8 cellular contexts compared by ENCODE assay signal in the genomic region with DNA sequence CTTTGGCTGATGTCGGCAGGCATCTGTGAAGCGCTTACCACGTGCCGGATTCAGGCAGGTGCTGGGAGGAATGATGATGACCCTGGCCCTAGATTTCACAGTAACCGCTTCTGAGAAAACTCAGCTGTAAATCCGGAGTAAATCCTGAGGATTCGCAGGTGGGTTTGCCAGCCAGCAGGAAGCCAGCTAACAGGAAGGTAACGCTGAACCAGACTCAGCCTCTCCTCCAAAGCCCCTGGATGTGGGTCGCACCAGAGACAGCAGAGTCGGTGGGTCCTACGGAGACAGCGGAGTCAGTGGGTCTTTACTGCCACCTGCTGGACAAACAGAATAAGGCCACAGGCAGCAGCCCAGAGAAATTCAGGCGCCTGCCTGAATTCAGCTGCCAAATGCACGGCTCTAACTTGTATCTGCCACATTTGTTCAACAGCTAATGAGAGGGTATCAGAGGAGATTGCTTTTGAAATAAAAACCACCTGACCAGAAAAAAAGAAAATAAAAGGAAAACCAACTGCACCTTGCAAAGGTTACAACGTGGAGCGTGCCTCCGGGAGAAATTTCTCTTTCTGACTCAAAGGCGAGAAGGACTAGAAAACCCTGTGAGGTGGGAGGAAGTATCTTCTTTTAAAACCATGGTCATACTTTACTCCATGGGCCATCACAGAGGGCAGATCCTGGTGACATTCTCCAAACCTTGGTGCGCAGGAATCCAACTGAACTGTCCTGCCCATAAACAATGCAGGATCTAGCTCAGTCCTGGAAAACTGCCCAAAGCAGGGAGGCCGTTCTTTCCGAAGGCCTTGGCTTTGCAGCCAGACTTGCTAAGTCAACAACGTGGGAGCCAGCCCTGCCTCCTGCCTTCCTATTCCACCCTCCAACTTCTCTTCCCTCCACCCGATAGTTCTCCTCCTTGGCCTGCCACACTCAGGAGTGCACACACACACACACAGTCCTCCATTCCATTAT. TPM values are rescaled to one million over a fixed set of nuclear protein-coding genes. Genes with fewer than 3 reads are reported as not detected.
A peak's percentile ranks its signal among the peaks of the same experiment; 100 is the strongest.
DNase-seq lines count a peak whose midpoint lies in the region; ATAC-seq, FAIRE-seq and TF ChIP-seq lines count a peak whose summit lies in the region.

No MANE protein-coding gene starts in this region.

- DNase-seq in GM19239 (ENCODE audit: insufficient read length, low spot score) (peak; percentile 69), NCI-H345 (lab: John Stamatoyannopoulos, UW) (peak; percentile 79), chondrocyte (ENCODE audit: low spot score) (no peak), kidney tubule cell (ENCODE audit: low spot score) (peak; percentile 70)
- peak; percentile 37 for DNase-seq in activated CD4-positive, alpha-beta T cell treated with anti-CD3 and anti-CD28 coated beads for 1 hour
- peak; percentile 18 to 32 for DNase-seq in stimulated activated CD4-positive, alpha-beta T cell treated with anti-CD3 and anti-CD28 coated beads, Interleukin-1b, Interleukin-23, amount 100 ng/mL, for 1 hour (ENCODE audit: low read depth in 2 of 2)

- no peaks in the 10 kb centered on the region for H3K27me3 Mint-ChIP-seq in chondrocyte (ENCODE audit: low read depth)

- no peaks in the 10 kb centered on the region for H3K9me3 Mint-ChIP-seq in chondrocyte (ENCODE audit: low read depth)

- no peak overlapping the region for H3K27ac Mint-ChIP-seq in chondrocyte (ENCODE audit: unreplicated experiment)

- no peaks in the 10 kb centered on the region for H3K36me3 Mint-ChIP-seq in chondrocyte (ENCODE audit: low read depth)

- TF ChIP-seq CTCF in chondrocyte (IDR thresholded peaks at IDR 0.05), result peak; percentile 99

- ATAC-seq in HG02884 (IDR thresholded peaks at IDR 0.05; ENCODE audit: unreplicated experiment), result no peak

- H3K4me1 Mint-ChIP-seq in chondrocyte (ENCODE audit: low read depth), result no peaks in the 10 kb centered on the region

- H3K4me3 Mint-ChIP-seq in chondrocyte (ENCODE audit: unreplicated experiment), result no peak overlapping the region

- peak; percentile 53 for FAIRE-seq in A204.1 (lab: Jason Lieb, UNC)
- FAIRE-seq in GM19239 (lab: Jason Lieb, UNC), result peak; percentile 87

RNA-seq across cellular contexts. Expression of a gene that starts 16.3 kb away (rescaled TPM):
- 40.2 to 42.6 TPM (median 42.1 TPM) in 3 replicates for total RNA-seq in chondrocyte

RNA-seq across cellular contexts. Expression of a gene that starts 58.8 kb away (rescaled TPM):
- total RNA-seq in chondrocyte, result 58.4 to 78.9 TPM (median 67.8 TPM) in 3 replicates
